ENCODE assay signal across 5 cellular contexts in genomic region chr2:180312542-180312941, GRCh38.
TF ChIP-seq lines count a peak whose summit lies in the region.

No MANE protein-coding gene starts in this region.

TF ChIP-seq in HepG2, 621 proteins besides CTCF, POLR2A, EP300 and RAD21:
- TF ChIP-seq MAFF (IDR thresholded peaks at IDR 0.05; ENCODE audit: low read depth, low read length) = peak; percentile 50; the same call in 1 of the 2 replicates
- no peak for TF ChIP-seq ZNF607 (CRISPR knock-in tag; IDR thresholded peaks at IDR 0.05; ENCODE audit: borderline replicate concordance)
- no peak for TF ChIP-seq TRAFD1 (CRISPR knock-in tag; IDR thresholded peaks at IDR 0.05; ENCODE audit: borderline replicate concordance)
- TF ChIP-seq ZNF468 (CRISPR knock-in tag; IDR thresholded peaks at IDR 0.05) = no peak
- no peak for TF ChIP-seq ZUFSP (CRISPR knock-in tag; IDR thresholded peaks at IDR 0.05; ENCODE audit: borderline replicate concordance)
- TF ChIP-seq ZNF543 (CRISPR knock-in tag; IDR thresholded peaks at IDR 0.05) = no peak
- TF ChIP-seq MAFK (conservative IDR thresholded peaks at IDR 0.05 in 1 of 2, IDR thresholded peaks at IDR 0.05 in 1 of 2; ENCODE audit: low read length in 2 of 2) = peak; percentile 57 to 80
- no peak for TF ChIP-seq ZNF780A (CRISPR knock-in tag; IDR thresholded peaks at IDR 0.05)

TF ChIP-seq in HCT116, 20 proteins besides CTCF, POLR2A, EP300 and RAD21:
- no peak for TF ChIP-seq JUND (IDR thresholded peaks at IDR 0.05)
- TF ChIP-seq FOSL1 (IDR thresholded peaks at IDR 0.05; ENCODE audit: low read depth) = no peak
- TF ChIP-seq CBX3 (IDR thresholded peaks at IDR 0.05; ENCODE audit: low read depth) = no peak
- TF ChIP-seq POLR2AphosphoS5 (IDR thresholded peaks at IDR 0.05; ENCODE audit: low read depth, low read length) = no peak
- no peak for TF ChIP-seq ATF3 (IDR thresholded peaks at IDR 0.05)
- no peak for TF ChIP-seq SP1 (IDR thresholded peaks at IDR 0.05; ENCODE audit: low read depth)
- TF ChIP-seq MAX (IDR thresholded peaks at IDR 0.05) = no peak
- TF ChIP-seq REST (IDR thresholded peaks at IDR 0.05; ENCODE audit: low read depth) = no peak
- no peak for TF ChIP-seq EZH2 (IDR thresholded peaks at IDR 0.05)
- TF ChIP-seq EZH2phosphoT487 (IDR thresholded peaks at IDR 0.05; ENCODE audit: borderline replicate concordance) = no peak
- TF ChIP-seq TCF7L2 (IDR thresholded peaks at IDR 0.05; ENCODE audit: borderline replicate concordance, extremely low read depth, insufficient read depth, insufficient read length) = no peak
- TF ChIP-seq CEBPB (IDR thresholded peaks at IDR 0.05; ENCODE audit: low read depth) = no peak

TF ChIP-seq in IMR-90, 13 proteins besides CTCF, POLR2A, EP300 and RAD21:
- TF ChIP-seq ELK1 (IDR thresholded peaks at IDR 0.05; ENCODE audit: borderline replicate concordance, low read depth, low read length) (no peak), MAFK (IDR thresholded peaks at IDR 0.05; ENCODE audit: low read depth, low read length) (peak; percentile 43; the same call in 1 of the 2 replicates), RCOR1 (IDR thresholded peaks at IDR 0.05; ENCODE audit: insufficient replicate concordance, low read length) (no peak)

TF ChIP-seq in K562, 482 proteins besides CTCF, POLR2A, EP300 and RAD21:
- TF ChIP-seq ZNF316 (IDR thresholded peaks at IDR 0.05) (0 out of 2 replicates have a peak, but pooled peaks have one; percentile 12), ZNF282 (CRISPR knock-in tag; IDR thresholded peaks at IDR 0.05) (no peak), DEAF1 (CRISPR knock-in tag; IDR thresholded peaks at IDR 0.05) (no peak), HDGF (IDR thresholded peaks at IDR 0.05) (no peak)
TF ChIP-seq in K562: peak in this region for 1.

TF ChIP-seq in GM12891, 5 proteins besides CTCF, POLR2A, EP300 and RAD21:
- TF ChIP-seq TAF1 (IDR thresholded peaks at IDR 0.05; ENCODE audit: low read depth, low read length) (no peak), POU2F2 (IDR thresholded peaks at IDR 0.05; ENCODE audit: low read depth, low read length) (no peak), POLR2AphosphoS5 (IDR thresholded peaks at IDR 0.05; ENCODE audit: low read depth, low read length) (no peak), SPI1 (IDR thresholded peaks at IDR 0.05; ENCODE audit: low read depth, low read length) (no peak), PAX5 (IDR thresholded peaks at IDR 0.05; ENCODE audit: insufficient read depth, low read length, severe bottlenecking) (no peak)
